19 cellular contexts compared by ENCODE assay signal in genomic region chr5:10654566-10654965, GRCh38.
"Had no signal": no experiment of that assay in that cellular context is flagged by ENCODE, and none has a peak within 500 bp of the region (broad histone marks: within the 10 kb centered on the region; RNA-seq: fewer than 3 reads in every experiment).

No MANE protein-coding gene starts in this region.

- H3K36me3 ChIP-seq: gastrocnemius medialis, prostate gland, right atrium auricular region, vagina had no signal

- DNase-seq: activated CD4-positive, alpha-beta T cell treated with anti-CD3 and anti-CD28 coated beads for 1 hour; activated CD4-positive, alpha-beta T cell treated with anti-CD3 and anti-CD28 coated beads, Interleukin-2, amount 50 U/mL, for 1 hour; activated CD8-positive, alpha-beta T cell treated with anti-CD3 and anti-CD28 coated beads, Interleukin-2, amount 10 ng/mL, durations not matched to agents 7 days and 5 days; cerebellar nuclear complex; esophagus squamous epithelium; gastrocnemius medialis; hypothalamus; stimulated activated CD4-positive, alpha-beta T cell treated with anti-CD3 and anti-CD28 coated beads, Interleukin-12 subunit alpha, Interleukin-12 subunit beta, amount 100 ng/mL, for 4 hours; T-helper 1 cell; testis; WERI-Rb-1 had no signal

- H3K36me3 Mint-ChIP-seq: activated naive CD4-positive, alpha-beta T cell treated with anti-CD3 and anti-CD28 coated beads, Interleukin-2, amount 50 U/mL, for 72 hours had no signal

- H3K9me3 Mint-ChIP-seq: activated naive CD4-positive, alpha-beta T cell treated with anti-CD3 and anti-CD28 coated beads, Interleukin-2, amount 50 U/mL, for 72 hours; activated T-helper 17 cell treated with anti-CD3 and anti-CD28 coated beads, Interleukin-2, amount 50 U/mL, for 72 hours; memory B cell; type B pancreatic cell had no signal

- H3K4me3 ChIP-seq: coronary artery, esophagus squamous epithelium, gastrocnemius medialis, prostate gland, right atrium auricular region, testis, vagina had no signal

- H3K27ac ChIP-seq: coronary artery, esophagus squamous epithelium, gastrocnemius medialis, prostate gland, right atrium auricular region, testis, vagina, WERI-Rb-1 had no signal

- H3K27me3 Mint-ChIP-seq: activated T-helper 17 cell treated with anti-CD3 and anti-CD28 coated beads, Interleukin-2, amount 50 U/mL, for 72 hours; memory B cell; type B pancreatic cell had no signal

- H3K4me3 Mint-ChIP-seq: activated CD8-positive, alpha-beta T cell treated with anti-CD3 and anti-CD28 coated beads, Interleukin-2, amount 10 ng/mL, durations not matched to agents 7 days and 5 days; activated T-helper 17 cell treated with anti-CD3 and anti-CD28 coated beads, Interleukin-2, amount 50 U/mL, for 72 hours; memory B cell; type B pancreatic cell had no signal

- H3K9me3 ChIP-seq: esophagus squamous epithelium, gastrocnemius medialis, prostate gland, right atrium auricular region, testis, vagina had no signal

- H3K4me1 ChIP-seq: prostate gland, testis had no signal

- ATAC-seq: activated CD8-positive, alpha-beta T cell treated with anti-CD3 and anti-CD28 coated beads, Interleukin-2, amount 10 ng/mL, durations not matched to agents 7 days and 5 days; activated naive CD4-positive, alpha-beta T cell treated with anti-CD3 and anti-CD28 coated beads, Interleukin-2, amount 50 U/mL, for 72 hours; activated T-helper 17 cell treated with anti-CD3 and anti-CD28 coated beads, Interleukin-2, amount 50 U/mL, for 72 hours had no signal

- H3K27ac Mint-ChIP-seq: activated CD8-positive, alpha-beta T cell treated with anti-CD3 and anti-CD28 coated beads, Interleukin-2, amount 10 ng/mL, durations not matched to agents 7 days and 5 days; activated T-helper 17 cell treated with anti-CD3 and anti-CD28 coated beads, Interleukin-2, amount 50 U/mL, for 72 hours; type B pancreatic cell had no signal

- H3K27me3 ChIP-seq: gastrocnemius medialis, right atrium auricular region, testis, vagina had no signal

- H3K4me1 Mint-ChIP-seq: activated T-helper 17 cell treated with anti-CD3 and anti-CD28 coated beads, Interleukin-2, amount 50 U/mL, for 72 hours had no signal
